8 cellular contexts compared by ENCODE assay signal in genomic region chr3:184135149-184135910, GRCh38. TPM values are rescaled to one million over a fixed set of nuclear protein-coding genes. Genes with fewer than 3 reads are reported as not detected.
DNase-seq lines count a peak whose midpoint lies in the region; TF ChIP-seq lines count a peak whose summit lies in the region.

Gene EIF2B5, plus strand, starts transcription at chr3:184135358. Its CDS starts 28 bp downstream, at chr3:184135386.

- peak within 1 kb of the TSS; percentile 99 for H3K4me3 Mint-ChIP-seq in neural progenitor cell

- H3K27me3 Mint-ChIP-seq in neural progenitor cell (ENCODE audit: insufficient read depth, low read depth): peaks cover 2% of the 10 kb centered on the region

- peak; percentile 87 for DNase-seq in GDM1 (lab: John Stamatoyannopoulos, UW)
- DNase-seq in HAP-1 (ENCODE audit: low spot score in 2 of 2): peak; percentile 94 to 95
- peak; percentile 97 for DNase-seq in MM.1S
- DNase-seq in SIG-M5 (lab: John Stamatoyannopoulos, UW): peak; percentile 69
- DNase-seq in activated gamma-delta T cell treated with Interleukin-2 at 50 U/mL for 16 hours: peak; percentile 83
- DNase-seq in foreskin fibroblast: peak; percentile 91 to 96
- peak; percentile 94 for DNase-seq in neural progenitor cell (ENCODE audit: low spot score)

- H3K27ac ChIP-seq in MM.1S (ENCODE audit: low read length) (peak within 1 kb of the TSS; percentile 55; the same call in 1 of the 2 replicates), neural progenitor cell (no peak within 1 kb of the TSS)

- 0 out of 2 replicates have a peak, but pooled peaks cover 3% of the 10 kb centered on the region for H3F3A ChIP-seq in MM.1S (ENCODE audit: insufficient read depth, low read length)
- peaks cover 20% of the 10 kb centered on the region for H3F3A ChIP-seq in neural progenitor cell (ENCODE audit: low read depth)

- no peaks in the 10 kb centered on the region for H4K20me1 ChIP-seq in MM.1S (ENCODE audit: insufficient read depth, low read length)
- no peaks in the 10 kb centered on the region for H4K20me1 ChIP-seq in neural progenitor cell (ENCODE audit: low read depth)

- peak within 1 kb of the TSS; percentile 93 for H3K27ac Mint-ChIP-seq in neural progenitor cell

- H3K9ac ChIP-seq in MM.1S (ENCODE audit: low read length): peak within 1 kb of the TSS; percentile 89
- H3K9ac ChIP-seq in neural progenitor cell: peak within 1 kb of the TSS; percentile 62

- H3K9me3 Mint-ChIP-seq in neural progenitor cell: no peaks in the 10 kb centered on the region

- H3K36me3 Mint-ChIP-seq in neural progenitor cell: peaks cover 2% of the 10 kb centered on the region

- TF ChIP-seq CTCF in MM.1S (IDR thresholded peaks at IDR 0.05; ENCODE audit: low read length): peak; percentile 58
- peak; percentile 49 for TF ChIP-seq CTCF in foreskin fibroblast (IDR thresholded peaks at IDR 0.05; ENCODE audit: low read depth, low read length)
- peak; percentile 53 for TF ChIP-seq CTCF in neural progenitor cell (IDR thresholded peaks at IDR 0.05)
- no peak for TF ChIP-seq CTCF in subcutaneous adipose tissue (IDR thresholded peaks at IDR 0.05; ENCODE audit: low read depth)

- H2AFZ ChIP-seq in MM.1S (ENCODE audit: low read length) (peak within 1 kb of the TSS; percentile 98), neural progenitor cell (replicated peaks) (peak within 1 kb of the TSS; percentile 77)

- H3K4me1 Mint-ChIP-seq in neural progenitor cell: peaks cover 22% of the 10 kb centered on the region

- no peaks in the 10 kb centered on the region for H3K9me3 ChIP-seq in HAP-1
- H3K9me3 ChIP-seq in MM.1S (replicated peaks; ENCODE audit: insufficient read depth, low read length): no peaks in the 10 kb centered on the region
- H3K9me3 ChIP-seq in neural progenitor cell (ENCODE audit: low read depth): no peaks in the 10 kb centered on the region

- H3K27me3 ChIP-seq in HAP-1 (ENCODE audit: low read depth): no peaks in the 10 kb centered on the region
- no peaks in the 10 kb centered on the region for H3K27me3 ChIP-seq in MM.1S (replicated peaks; ENCODE audit: insufficient read depth, low read length)
- peaks cover 10% of the 10 kb centered on the region for H3K27me3 ChIP-seq in neural progenitor cell

- peaks cover 16% of the 10 kb centered on the region for H3K4me1 ChIP-seq in HAP-1
- peaks cover 17% of the 10 kb centered on the region for H3K4me1 ChIP-seq in MM.1S (ENCODE audit: low read length)
- H3K4me1 ChIP-seq in neural progenitor cell: peaks cover 6% of the 10 kb centered on the region

- H3K36me3 ChIP-seq in HAP-1 (replicated peaks) (peaks cover 23% of the 10 kb centered on the region), MM.1S (replicated peaks; ENCODE audit: insufficient read depth, low read length) (peaks cover 7% of the 10 kb centered on the region), neural progenitor cell (no peaks in the 10 kb centered on the region)

- H3K79me2 ChIP-seq in MM.1S (ENCODE audit: low read length) (peaks cover 52% of the 10 kb centered on the region), neural progenitor cell (ENCODE audit: low read depth) (peaks cover 38% of the 10 kb centered on the region)

- peak within 1 kb of the TSS; percentile 87 for H3K4me2 ChIP-seq in MM.1S (ENCODE audit: low read depth, low read length)
- H3K4me2 ChIP-seq in neural progenitor cell: peak within 1 kb of the TSS; percentile 97

- in situ Hi-C loops in HAP-1 (cut with MboI; ENCODE audit: low sequenced_read_pairs): no loop called here

- H3K4me3 ChIP-seq in HAP-1 (peak within 1 kb of the TSS; percentile 97), MM.1S (ENCODE audit: low read length) (peak within 1 kb of the TSS; percentile 77), foreskin fibroblast (ENCODE audit: low read depth in 1 of 2, low read length in 2 of 2) (peak within 1 kb of the TSS; percentile 74 to 87), neural progenitor cell (peak within 1 kb of the TSS; percentile 85)

- no peaks in the 10 kb centered on the region for H3K9me2 ChIP-seq in MM.1S (replicated peaks; ENCODE audit: insufficient read depth, low read length)

RNA-seq across cellular contexts. Expression of gene EIF2B5, which starts in this region (rescaled TPM):
- total RNA-seq in neural progenitor cell (ENCODE audit: low replicate concordance) (36.4 and 69.1 TPM in 2 replicates), subcutaneous adipose tissue (10 to 100 TPM; 29.8 to 31.9 (median 31.2) TPM)
